In genomic region chr16:69761983-69762842, GRCh38 we compare ENCODE assay signal across 8 cellular contexts. TPM values are rescaled to one million over a fixed set of nuclear protein-coding genes. Genes with fewer than 3 reads are reported as not detected.
DNase-seq lines count a peak whose midpoint lies in the region; ATAC-seq and TF ChIP-seq lines count a peak whose summit lies in the region.

WWP2 (plus strand) TSS chr16:69762332; CDS start chr16:69787011, 24,679 bp downstream.

- TF ChIP-seq CTCF in neural progenitor cell (IDR thresholded peaks at IDR 0.05), result no peak

- DNase-seq in DMS153 treated with DMSO at 0.1 percent for 48 hours (lab: John Stamatoyannopoulos, UW; ENCODE audit: unreplicated experiment), result peak; percentile 47
- peak; percentile 62 for DNase-seq in KG1 (lab: John Stamatoyannopoulos, UW)
- DNase-seq in SHP77 treated with DMSO at 0.1 percent for 48 hours (lab: John Stamatoyannopoulos, UW), result peak; percentile 58
- peak; percentile 73 for DNase-seq in activated gamma-delta T cell treated with Interleukin-2 at 50 U/mL for 16 hours
- DNase-seq in foreskin melanocyte, result peak; percentile 35
- DNase-seq in neural progenitor cell (ENCODE audit: low spot score), result peak; percentile 95

- H3K4me3 Mint-ChIP-seq in neural progenitor cell, result peak within 1 kb of the TSS; percentile 97

- H3K27ac ChIP-seq in neural progenitor cell (peak within 1 kb of the TSS; percentile 75), stomach smooth muscle (ENCODE audit: low read length) (peak within 1 kb of the TSS; percentile 77)

- peak; percentile 70 for ATAC-seq in GM21528 (IDR thresholded peaks at IDR 0.05; ENCODE audit: low FRiP score, unreplicated experiment)

- peaks cover 5% of the 10 kb centered on the region for H3K27me3 Mint-ChIP-seq in neural progenitor cell (ENCODE audit: insufficient read depth, low read depth)

- H3K36me3 ChIP-seq in neural progenitor cell (no peaks in the 10 kb centered on the region), stomach smooth muscle (ENCODE audit: control insufficient read depth in 2 of 2, insufficient read depth in 2 of 2, low read length in 2 of 2) (no peaks in the 10 kb centered on the region)

- H3K4me1 ChIP-seq in neural progenitor cell (peaks cover 8% of the 10 kb centered on the region), stomach smooth muscle (ENCODE audit: control insufficient read depth, insufficient read depth, low read length) (peaks cover 5% of the 10 kb centered on the region)

- peaks cover 16% of the 10 kb centered on the region for H3F3A ChIP-seq in neural progenitor cell (ENCODE audit: low read depth)

- no peaks in the 10 kb centered on the region for H3K36me3 Mint-ChIP-seq in neural progenitor cell

- peak within 1 kb of the TSS; percentile 93 for H3K4me3 ChIP-seq in neural progenitor cell
- H3K4me3 ChIP-seq in stomach smooth muscle (ENCODE audit: low read length in 2 of 2), result peak within 1 kb of the TSS; percentile 96 to 99

- H4K20me1 ChIP-seq in neural progenitor cell (ENCODE audit: low read depth), result no peaks in the 10 kb centered on the region

- H3K27me3 ChIP-seq in neural progenitor cell (no peaks in the 10 kb centered on the region), stomach smooth muscle (ENCODE audit: control insufficient read depth in 1 of 2, insufficient read depth in 2 of 2, low read length in 2 of 2) (no peaks in the 10 kb centered on the region)

- H3K27ac Mint-ChIP-seq in neural progenitor cell, result peak within 1 kb of the TSS; percentile 51

- peak within 1 kb of the TSS; percentile 85 for H3K4me2 ChIP-seq in neural progenitor cell

- peaks cover 38% of the 10 kb centered on the region for H3K79me2 ChIP-seq in neural progenitor cell (ENCODE audit: low read depth)

- peaks cover 9% of the 10 kb centered on the region for H3K4me1 Mint-ChIP-seq in neural progenitor cell

- H3K9ac ChIP-seq in neural progenitor cell, result peak within 1 kb of the TSS; percentile 60
- peak within 1 kb of the TSS; percentile 92 to 95 for H3K9ac ChIP-seq in stomach smooth muscle (ENCODE audit: low read length in 2 of 2)

- H3K9me3 ChIP-seq in neural progenitor cell (ENCODE audit: low read depth), result no peaks in the 10 kb centered on the region
- no peaks in the 10 kb centered on the region for H3K9me3 ChIP-seq in stomach smooth muscle (ENCODE audit: control insufficient read depth in 2 of 2, low read length in 2 of 2)

- H3K9me3 Mint-ChIP-seq in neural progenitor cell, result no peaks in the 10 kb centered on the region

- H2AFZ ChIP-seq in neural progenitor cell (replicated peaks), result peak within 1 kb of the TSS; percentile 96

RNA-seq across cellular contexts. Expression of gene WWP2, which starts in this region (rescaled TPM):
- 24.5 and 26.8 TPM in 2 replicates for total RNA-seq in neural progenitor cell (ENCODE audit: low replicate concordance)

Comparison
In these comparisons a context has a peak if more than half of its experiments do, and no peak if none do; other contexts are left out.
1. Peak in every context shown above with its lines: DNase-seq, ATAC-seq, H3K4me3 ChIP-seq and H3K27ac ChIP-seq.
2. DNase-seq: peak in every context shown above with its lines; median percentile 95 in neural progenitor cell; 73 in activated gamma-delta T cell treated with Interleukin-2 at 50 U/mL for 16 hours; 62 in KG1; 58 in SHP77 treated with DMSO at 0.1 percent for 48 hours; 47 in DMS153 treated with DMSO at 0.1 percent for 48 hours; 35 in foreskin melanocyte.